Comparison of ENCODE assay signal across 7 cellular contexts in the genomic region with DNA sequence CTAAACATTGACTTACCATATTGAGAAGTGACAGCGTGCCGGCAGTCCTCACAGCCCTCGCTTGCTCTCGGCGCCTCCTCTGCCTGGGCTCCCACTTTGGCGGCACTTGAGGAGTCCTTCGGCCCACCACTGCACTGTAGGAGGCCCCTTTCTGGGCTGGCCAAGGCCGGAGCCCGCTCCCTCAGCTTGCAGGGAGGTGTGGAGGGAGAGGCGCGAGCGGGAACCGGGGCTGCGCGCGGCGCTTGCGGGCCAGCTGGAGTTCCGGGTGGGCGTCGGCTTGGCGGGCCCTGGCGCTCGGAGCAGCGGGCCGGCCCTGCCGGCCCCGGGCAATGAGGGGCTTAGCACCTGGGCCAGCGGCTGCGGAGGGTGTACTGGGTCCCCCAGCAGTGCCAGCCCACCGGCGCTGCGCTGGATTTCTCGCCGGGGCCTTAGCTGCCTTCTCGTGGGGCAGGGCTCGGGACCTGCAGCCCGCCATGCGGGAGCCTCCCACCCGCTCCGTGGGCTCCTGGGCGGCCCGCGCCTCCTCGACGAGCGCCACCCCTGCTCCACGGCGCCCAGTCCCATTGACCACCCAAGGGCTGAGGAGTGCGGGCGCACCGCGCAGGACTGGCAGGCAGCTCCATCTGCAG.
DNase-seq lines count a peak whose midpoint lies in the region; ATAC-seq and TF ChIP-seq lines count a peak whose summit lies in the region.
"Not testable (repeated sequence)": the region's sequence is repeated elsewhere in the genome, so short reads cannot be mapped to it uniquely, and the experiment has no call there.

No MANE protein-coding gene starts in this region.

- not testable (repeated sequence) for DNase-seq in CD8-positive, alpha-beta memory T cell; T-cell; activated T-cell treated with anti-CD3 and anti-CD28 coated beads, Interleukin-2, amount 50 U/mL, for 24 hours; activated naive CD8-positive, alpha-beta T cell treated with anti-CD3 and anti-CD28 coated beads, Interleukin-2, amount 50 U/mL, for 24 hours; fibroblast of pulmonary artery (ENCODE audit: low read depth); natural killer cell; stimulated activated naive CD8-positive, alpha-beta T cell treated with anti-CD3 and anti-CD28 coated beads, Interleukin-15, amount 100 ng/mL, for 72 hours

- H3K36me3 Mint-ChIP-seq in CD8-positive, alpha-beta memory T cell: peaks cover 0 to 38% (median 2%) of the 10 kb centered on the region in 3 donors
- H3K36me3 Mint-ChIP-seq in T-cell; activated T-cell treated with anti-CD3 and anti-CD28 coated beads, Interleukin-2, amount 50 U/mL, for 24 hours (ENCODE audit: low read depth); activated naive CD8-positive, alpha-beta T cell treated with anti-CD3 and anti-CD28 coated beads, Interleukin-2, amount 50 U/mL, for 24 hours (ENCODE audit: low read depth): not testable (repeated sequence)
- H3K36me3 Mint-ChIP-seq in natural killer cell: peaks cover 13% of the 10 kb centered on the region

- H3K4me3 Mint-ChIP-seq in CD8-positive, alpha-beta memory T cell: peak overlapping the region; percentile 61 to 92 (median 76)
- H3K4me3 Mint-ChIP-seq in T-cell (peak overlapping the region; percentile 15 to 69 (median 57)), natural killer cell (peak overlapping the region; percentile 61)
- peak overlapping the region; percentile 57 for H3K4me3 Mint-ChIP-seq in activated T-cell treated with anti-CD3 and anti-CD28 coated beads, Interleukin-2, amount 50 U/mL, for 24 hours
- H3K4me3 Mint-ChIP-seq in activated naive CD8-positive, alpha-beta T cell treated with anti-CD3 and anti-CD28 coated beads, Interleukin-2, amount 50 U/mL, for 24 hours: peak overlapping the region; percentile 55
- peak overlapping the region; percentile 57 to 65 for H3K4me3 Mint-ChIP-seq in stimulated activated naive CD8-positive, alpha-beta T cell treated with anti-CD3 and anti-CD28 coated beads, Interleukin-15, amount 100 ng/mL, for 72 hours

- not testable (repeated sequence) for H3K9me3 ChIP-seq in CD8-positive, alpha-beta memory T cell (ENCODE audit: low read length)

- CTCF ChIA-PET in CD8-positive, alpha-beta memory T cell (lab: Charles Lee); T-cell (lab: Charles Lee): not testable (repeated sequence)

- H3K36me3 ChIP-seq in CD8-positive, alpha-beta memory T cell (ENCODE audit: insufficient read depth, low read length): not testable (repeated sequence)

- not testable (repeated sequence) for H3K4me3 ChIP-seq in CD8-positive, alpha-beta memory T cell (ENCODE audit: low read length)
- peak overlapping the region; percentile 3 for H3K4me3 ChIP-seq in fibroblast of pulmonary artery (replicated peaks; ENCODE audit: low read depth, low read length)

- H3K27me3 Mint-ChIP-seq in CD8-positive, alpha-beta memory T cell; T-cell; activated T-cell treated with anti-CD3 and anti-CD28 coated beads, Interleukin-2, amount 50 U/mL, for 24 hours; activated naive CD8-positive, alpha-beta T cell treated with anti-CD3 and anti-CD28 coated beads, Interleukin-2, amount 50 U/mL, for 24 hours; natural killer cell (ENCODE audit: low read depth in 2 of 2); stimulated activated naive CD8-positive, alpha-beta T cell treated with anti-CD3 and anti-CD28 coated beads, Interleukin-15, amount 100 ng/mL, for 72 hours: not testable (repeated sequence)

- ATAC-seq in T-cell (replicated peaks in 1 of 4); activated naive CD8-positive, alpha-beta T cell treated with anti-CD3 and anti-CD28 coated beads, Interleukin-2, amount 50 U/mL, for 24 hours; natural killer cell; stimulated activated naive CD8-positive, alpha-beta T cell treated with anti-CD3 and anti-CD28 coated beads, Interleukin-15, amount 100 ng/mL, for 72 hours: not testable (repeated sequence)

- POLR2A ChIA-PET in CD8-positive, alpha-beta memory T cell (lab: Charles Lee); T-cell (lab: Charles Lee): not testable (repeated sequence)

- not testable (repeated sequence) for H3K27ac ChIP-seq in CD8-positive, alpha-beta memory T cell (ENCODE audit: low read depth, low read length)

- H3K4me1 Mint-ChIP-seq in CD8-positive, alpha-beta memory T cell: peaks cover 14 to 15% (median 14%) of the 10 kb centered on the region in 3 donors
- peaks cover 0 to 10% (median 2%) of the 10 kb centered on the region in 3 donors for H3K4me1 Mint-ChIP-seq in T-cell
- not testable (repeated sequence) for H3K4me1 Mint-ChIP-seq in activated T-cell treated with anti-CD3 and anti-CD28 coated beads, Interleukin-2, amount 50 U/mL, for 24 hours (ENCODE audit: low read depth); activated naive CD8-positive, alpha-beta T cell treated with anti-CD3 and anti-CD28 coated beads, Interleukin-2, amount 50 U/mL, for 24 hours; natural killer cell; stimulated activated naive CD8-positive, alpha-beta T cell treated with anti-CD3 and anti-CD28 coated beads, Interleukin-15, amount 100 ng/mL, for 72 hours

- not testable (repeated sequence) for H3K27me3 ChIP-seq in CD8-positive, alpha-beta memory T cell (ENCODE audit: insufficient read depth, low read length, poor library complexity, severe bottlenecking)

- intact Hi-C loops in natural killer cell (cut with micrococcal nuclease): not testable (repeated sequence)

- peaks cover 9 to 22% (median 15%) of the 10 kb centered on the region in 5 donors for H3K9me3 Mint-ChIP-seq in CD8-positive, alpha-beta memory T cell
- H3K9me3 Mint-ChIP-seq in T-cell: peaks cover 12 to 17% (median 12%) of the 10 kb centered on the region in 3 donors
- peaks cover 12% of the 10 kb centered on the region for H3K9me3 Mint-ChIP-seq in activated T-cell treated with anti-CD3 and anti-CD28 coated beads, Interleukin-2, amount 50 U/mL, for 24 hours
- H3K9me3 Mint-ChIP-seq in activated naive CD8-positive, alpha-beta T cell treated with anti-CD3 and anti-CD28 coated beads, Interleukin-2, amount 50 U/mL, for 24 hours: peaks cover 27% of the 10 kb centered on the region
- H3K9me3 Mint-ChIP-seq in natural killer cell: not testable (repeated sequence)
- peaks cover 16 to 35% of the 10 kb centered on the region in 2 donors for H3K9me3 Mint-ChIP-seq in stimulated activated naive CD8-positive, alpha-beta T cell treated with anti-CD3 and anti-CD28 coated beads, Interleukin-15, amount 100 ng/mL, for 72 hours

- TF ChIP-seq CTCF in fibroblast of pulmonary artery (IDR thresholded peaks at IDR 0.05; ENCODE audit: low read length, missing control alignments); natural killer cell (IDR thresholded peaks at IDR 0.05): not testable (repeated sequence)

- H3K27ac Mint-ChIP-seq in CD8-positive, alpha-beta memory T cell: peak overlapping the region in 5 of 8 donors; percentile 18 to 77 (median 54)
- not testable (repeated sequence) for H3K27ac Mint-ChIP-seq in T-cell; activated naive CD8-positive, alpha-beta T cell treated with anti-CD3 and anti-CD28 coated beads, Interleukin-2, amount 50 U/mL, for 24 hours
- H3K27ac Mint-ChIP-seq in activated T-cell treated with anti-CD3 and anti-CD28 coated beads, Interleukin-2, amount 50 U/mL, for 24 hours: peak overlapping the region; percentile 31
- H3K27ac Mint-ChIP-seq in natural killer cell: peak overlapping the region in 1 of 2 donors; percentile 48
- H3K27ac Mint-ChIP-seq in stimulated activated naive CD8-positive, alpha-beta T cell treated with anti-CD3 and anti-CD28 coated beads, Interleukin-15, amount 100 ng/mL, for 72 hours: peak overlapping the region in 1 of 2 donors; percentile 35

- H3K4me1 ChIP-seq in CD8-positive, alpha-beta memory T cell (ENCODE audit: insufficient read depth, low read length): not testable (repeated sequence)
